ENCODE assay signal across 10 cellular contexts in genomic region chr4:10490996-10491395, GRCh38. TPM values are rescaled to one million over a fixed set of nuclear protein-coding genes. Genes with fewer than 3 reads are reported as not detected.
"Had no signal": no experiment of that assay in that cellular context is flagged by ENCODE, and none has a peak within 500 bp of the region (broad histone marks: within the 10 kb centered on the region; RNA-seq: fewer than 3 reads in every experiment).

No MANE protein-coding gene starts in this region.

- H3K4me1 ChIP-seq: HAP-1 had no signal

- H3K4me2 ChIP-seq: KMS-11 had no signal

- H3K27ac Mint-ChIP-seq: HFFc6 had no signal

- H3K9me3 Mint-ChIP-seq: HFFc6 had no signal

- ATAC-seq: HCT116 had no signal

- H3K9ac ChIP-seq: GM23248, KMS-11 had no signal

- H3K4me3 Mint-ChIP-seq: HFFc6 had no signal

- DNase-seq: GM23248, GOT3, H7, HFFc6, IMR-90, KBM-7 had no signal

- H3K27ac ChIP-seq: GM23248, KMS-11 had no signal

- H3K4me3 ChIP-seq: GM23248, HAP-1 had no signal

- H2AFZ ChIP-seq: GM23248 had no signal

- H3K9me3 ChIP-seq: HAP-1 had no signal

- H3K36me3 ChIP-seq: HAP-1 had no signal

RNA-seq across cellular contexts. Expression of gene ZNF518B, which starts 33.8 kb away (rescaled TPM):
- total RNA-seq: HT-29 had no signal
